In genomic region chr3:149657458-149657795, GRCh38 we compare ENCODE assay signal across 8 cellular contexts. TPM values are rescaled to one million over a fixed set of nuclear protein-coding genes. Genes with fewer than 3 reads are reported as not detected.
A peak's percentile ranks its signal among the peaks of the same experiment; 100 is the strongest.
DNase-seq lines count a peak whose midpoint lies in the region; ATAC-seq, FAIRE-seq and TF ChIP-seq lines count a peak whose summit lies in the region.

No MANE protein-coding gene starts in this region.

- no peaks in the 10 kb centered on the region for H3K9me1 ChIP-seq in endothelial cell of umbilical vein (replicated peaks; ENCODE audit: control insufficient read depth, extremely low read depth, insufficient read depth, low read length)

- no peak overlapping the region for H2AFZ ChIP-seq in endothelial cell of umbilical vein (ENCODE audit: low read depth, low read length)

- H3K4me1 ChIP-seq in endothelial cell of umbilical vein (ENCODE audit: control insufficient read depth, extremely low read depth, insufficient read depth, low read length) (peaks cover 46% of the 10 kb centered on the region), muscle layer of colon (ENCODE audit: insufficient read depth, low read length) (peaks cover 36% of the 10 kb centered on the region)

- no peak for TF ChIP-seq CTCF in endothelial cell of umbilical vein (IDR thresholded peaks at IDR 0.05; ENCODE audit: extremely low read depth in 1 of 2, insufficient read depth in 1 of 2, low read depth in 1 of 2, low read length in 2 of 2)

- dilution Hi-C loops in endothelial cell of umbilical vein (cut with MboI; ENCODE audit: extremely low pct_ligation_motif_present, low sequenced_read_pairs), result no loop called here

- peak overlapping the region; percentile 99 for H3K4me2 ChIP-seq in endothelial cell of umbilical vein (ENCODE audit: insufficient read depth, low read length)

- H3K27me3 ChIP-seq in endothelial cell of umbilical vein (ENCODE audit: control insufficient read depth in 2 of 2, insufficient read depth in 2 of 2, low read length in 2 of 2), result no peaks in the 10 kb centered on the region
- H3K27me3 ChIP-seq in muscle layer of colon (ENCODE audit: control insufficient read depth in 1 of 2, insufficient read depth in 2 of 2, low read length in 2 of 2), result no peaks in the 10 kb centered on the region

- peak overlapping the region; percentile 85 for H3K27ac ChIP-seq in endothelial cell of umbilical vein (ENCODE audit: insufficient read depth, low read depth, low read length)
- H3K27ac ChIP-seq in muscle layer of colon (ENCODE audit: low read depth, low read length), result peak overlapping the region; percentile 98

- no peak for FAIRE-seq in endothelial cell of umbilical vein (lab: Jason Lieb, UNC)

- in situ Hi-C loops in SK-MEL-5 (cut with HindIII; ENCODE audit: low pct_unique_long_range_greater_than_20kb, low sequenced_read_pairs), result no loop called here

- POLR2A ChIA-PET in endothelial cell of umbilical vein (lab: Charles Lee), result interaction anchor here (0.6 to 2.0 kb wide), 20 partner anchors 8 to 151 kb away, joined by 3 to 16 read pairs (median 6); no protein-coding TSS in a partner anchor

- no peak for ATAC-seq in HG03280 (IDR thresholded peaks at IDR 0.05; ENCODE audit: unreplicated experiment)

- H3K9me3 ChIP-seq in endothelial cell of umbilical vein (replicated peaks; ENCODE audit: control insufficient read depth, insufficient read depth, low read length) (no peaks in the 10 kb centered on the region), muscle layer of colon (ENCODE audit: low read length) (no peaks in the 10 kb centered on the region)

- H4K20me1 ChIP-seq in endothelial cell of umbilical vein (replicated peaks; ENCODE audit: control insufficient read depth, extremely low read depth, insufficient read depth, low read length), result peaks cover 6% of the 10 kb centered on the region

- H3K36me3 ChIP-seq in endothelial cell of umbilical vein (ENCODE audit: control insufficient read depth in 2 of 2, extremely low read depth in 1 of 2, insufficient read depth in 2 of 2, low read length in 2 of 2) (peaks cover 5 to 10% of the 10 kb centered on the region in 2 experiments), muscle layer of colon (ENCODE audit: insufficient read depth, low read length) (no peaks in the 10 kb centered on the region)

- H3K9ac ChIP-seq in endothelial cell of umbilical vein (replicated peaks; ENCODE audit: extremely low read depth, insufficient read depth, low read length) (peak overlapping the region; percentile 97), muscle layer of colon (ENCODE audit: low read length) (peak overlapping the region; percentile 91)

- DNase-seq in activated T-cell treated with anti-CD3 and anti-CD28 coated beads, Interleukin-2, amount 50 U/mL, for 1 hour, result peak; percentile 27
- no peak for DNase-seq in activated T-cell treated with anti-CD3 and anti-CD28 coated beads for 4 hours
- peak; percentile 67 for DNase-seq in SK-MEL-5 (ENCODE audit: low read depth, low spot score)
- no peak for DNase-seq in endothelial cell of umbilical vein (ENCODE audit: low read depth, low spot score)
- DNase-seq in NCI-H2196 (lab: John Stamatoyannopoulos, UW; ENCODE audit: unreplicated experiment), result no peak
- DNase-seq in SHP77 treated with DMSO at 0.1 percent for 48 hours (lab: John Stamatoyannopoulos, UW), result no peak

- intact Hi-C loops in endothelial cell of umbilical vein (cut with micrococcal nuclease), result loop anchor here (5.0 kb wide), 2 partner anchors 155 to 285 kb away; partner anchors contain the start of gene RNF13

- CTCF ChIA-PET in endothelial cell of umbilical vein (lab: Charles Lee), result interaction anchor here (0.6 to 10.0 kb wide), 27 partner anchors 9 to 164 kb away, joined by 3 to 92 read pairs (median 5); partner anchors contain the start of gene COMMD2

- H3K79me2 ChIP-seq in endothelial cell of umbilical vein (ENCODE audit: control insufficient read depth, insufficient read depth, low read length), result peaks cover 53% of the 10 kb centered on the region

- no peak for TF ChIP-seq POLR2A in endothelial cell of umbilical vein (IDR thresholded peaks at IDR 0.05; ENCODE audit: low read depth, low read length)

- peak overlapping the region; percentile 87 to 99 (median 98) for H3K4me3 ChIP-seq in endothelial cell of umbilical vein (replicated peaks in 1 of 3; ENCODE audit: insufficient read depth in 1 of 3, low read depth in 1 of 3, low read length in 3 of 3)
- H3K4me3 ChIP-seq in muscle layer of colon (ENCODE audit: low read depth in 1 of 2, low read length in 2 of 2), result peak overlapping the region; percentile 77 to 88

- TSS peak; percentile 34 for BruUV-seq in endothelial cell of umbilical vein (replicated peaks; lab: Mats Ljungman, UMichigan)

TF ChIP-seq in endothelial cell of umbilical vein, 7 proteins besides CTCF, POLR2A, EP300 and RAD21:
- TF ChIP-seq FOS (IDR thresholded peaks at IDR 0.05; ENCODE audit: borderline replicate concordance, insufficient read depth, low read length), result no peak
- TF ChIP-seq EZH2 (IDR thresholded peaks at IDR 0.05; ENCODE audit: borderline replicate concordance, low read depth, low read length, severe bottlenecking), result no peak
- no peak for TF ChIP-seq MYC (IDR thresholded peaks at IDR 0.05; ENCODE audit: low read depth, low read length)
- no peak for TF ChIP-seq JUN (IDR thresholded peaks at IDR 0.05; ENCODE audit: borderline replicate concordance, insufficient read depth, insufficient read length, low read depth)
- TF ChIP-seq GATA2 (IDR thresholded peaks at IDR 0.05; ENCODE audit: insufficient read depth, insufficient read length, low read depth, low read length), result no peak
- no peak for TF ChIP-seq POLR2AphosphoS5 (IDR thresholded peaks at IDR 0.05; ENCODE audit: insufficient read depth, low read depth, low read length)
- TF ChIP-seq MAX (IDR thresholded peaks at IDR 0.05; ENCODE audit: insufficient read depth, insufficient read length), result no peak
TF ChIP-seq in endothelial cell of umbilical vein: peak in this region for 0.

RNA-seq across cellular contexts. Expression of gene WWTR1, which starts 0.4 kb away (rescaled TPM):
- total RNA-seq in SK-MEL-5 (2014; rRNA removed; shearing (Covaris generic)), result 87.6 and 95.5 TPM in 2 replicates
- 377 and 427 TPM in 2 replicates for polyA plus RNA-seq in SK-MEL-5 (2015; cell fraction: cytosol; rRNA removed)
- polyA plus RNA-seq in SK-MEL-5 (2015; cell fraction: nucleus; rRNA removed), result 153 and 158 TPM in 2 replicates
- total RNA-seq in endothelial cell of umbilical vein, result 210 and 262 TPM in 2 replicates
- 341 and 347 TPM in 2 replicates for polyA plus RNA-seq in endothelial cell of umbilical vein
- 377 and 383 TPM in 2 replicates for polyA plus RNA-seq in endothelial cell of umbilical vein (2011; cell fraction: cytosol; rRNA removed)
- 267 and 297 TPM in 2 replicates for polyA plus RNA-seq in endothelial cell of umbilical vein (2011; cell fraction: nucleus; rRNA removed)
- 283 and 286 TPM in 2 replicates for polyA plus RNA-seq in endothelial cell of umbilical vein (2012)
- 706 and 787 TPM in 2 replicates for polyA minus RNA-seq in endothelial cell of umbilical vein
- 40.0 TPM for polyA minus RNA-seq in endothelial cell of umbilical vein (2011; cell fraction: cytosol; rRNA and poly(A)+ RNA removed)
- 445 and 582 TPM in 2 replicates for polyA minus RNA-seq in endothelial cell of umbilical vein (2011; cell fraction: nucleus; rRNA and poly(A)+ RNA removed)

Comparison
In these comparisons a context has a peak if more than half of its experiments do, and no peak if none do; other contexts are left out.
1. DNase-seq: peak in activated T-cell treated with anti-CD3 and anti-CD28 coated beads, Interleukin-2, amount 50 U/mL, for 1 hour (single experiment) and SK-MEL-5 (single experiment); none in activated T-cell treated with anti-CD3 and anti-CD28 coated beads for 4 hours (single experiment), endothelial cell of umbilical vein (single experiment), NCI-H2196 (single experiment) and SHP77 treated with DMSO at 0.1 percent for 48 hours (single experiment).